8 cellular contexts compared by ENCODE assay signal in genomic region chr1:15847100-15847892, GRCh38. TPM values are rescaled to one million over a fixed set of nuclear protein-coding genes. Genes with fewer than 3 reads are reported as not detected.
DNase-seq lines count a peak whose midpoint lies in the region; ATAC-seq and TF ChIP-seq lines count a peak whose summit lies in the region.

Gene SPEN (plus strand): TSS chr1:15847707. CDS start chr1:15848068, 361 bp downstream.

- WGBS in psoas muscle, 3 donors, result 0 to 1% (median 0%) methylated on average over 44 to 86 of the region's 86 CpGs
- WGBS in urinary bladder, result under 1% methylated on average over 86 of the region's 86 CpGs

- ATAC-seq in GM18502 (IDR thresholded peaks at IDR 0.05; ENCODE audit: poor library complexity, unreplicated experiment), result peak; percentile 64
- peak; percentile 55 for ATAC-seq in HG02943 (IDR thresholded peaks at IDR 0.05; ENCODE audit: low read depth, unreplicated experiment)
- ATAC-seq in left ventricle myocardium superior, result peak; percentile 92
- peak; percentile 87 to 93 (median 88) for ATAC-seq in psoas muscle

- H3K4me1 ChIP-seq in psoas muscle, result peaks cover 36% of the 10 kb centered on the region
- H3K4me1 ChIP-seq in urinary bladder (ENCODE audit: insufficient read depth), result no peaks in the 10 kb centered on the region

- TF ChIP-seq CTCF in psoas muscle (IDR thresholded peaks at IDR 0.05), result no peak

- peak; percentile 64 for DNase-seq in NCI-H187 treated with DMSO at 0.1 percent for 48 hours (lab: John Stamatoyannopoulos, UW)
- peak; percentile 96 to 99 (median 98) for DNase-seq in T-helper 2 cell
- DNase-seq in left ventricle myocardium superior, result peak; percentile 100
- peak; percentile 99 to 100 for DNase-seq in psoas muscle

- intact Hi-C loops in left ventricle myocardium superior (cut with micrococcal nuclease), result no loop called here
- intact Hi-C loops in psoas muscle (cut with DNase I), result loop anchor here in 1 of 2 donors (1.0 to 5.0 kb wide), 2 partner anchors 12 to 55 kb away; no protein-coding TSS in a partner anchor

- H3K4me3 ChIP-seq in psoas muscle, result peak within 1 kb of the TSS; percentile 95
- H3K4me3 ChIP-seq in urinary bladder (ENCODE audit: low read depth, low read length), result peak within 1 kb of the TSS; percentile 89

- H3K27me3 ChIP-seq in psoas muscle (ENCODE audit: insufficient read depth in 3 of 3, low read length in 2 of 3), result no peaks in the 10 kb centered on the region

- peak within 1 kb of the TSS; percentile 95 for H3K27ac ChIP-seq in angular gyrus (ENCODE audit: low read depth, low read length)
- H3K27ac ChIP-seq in psoas muscle, result peak within 1 kb of the TSS; percentile 99
- peak within 1 kb of the TSS; percentile 93 for H3K27ac ChIP-seq in urinary bladder (ENCODE audit: low read depth)

- H3K9me3 ChIP-seq in psoas muscle, result no peaks in the 10 kb centered on the region

- no peaks in the 10 kb centered on the region for H3K36me3 ChIP-seq in psoas muscle (ENCODE audit: insufficient read depth in 1 of 2, low read depth in 1 of 2)
- H3K36me3 ChIP-seq in urinary bladder (ENCODE audit: insufficient read depth), result no peaks in the 10 kb centered on the region

RNA-seq across cellular contexts. Expression of gene SPEN, which starts in this region (rescaled TPM):
- total RNA-seq in left ventricle myocardium superior (20.5 TPM), psoas muscle (10 to 100 TPM; 38.3 to 46.5 (median 44.7) TPM), urinary bladder (47.6 TPM)
- polyA plus RNA-seq in psoas muscle (10 to 100 TPM; 10.2 to 35.2 (median 13.0) TPM), urinary bladder (31.8 TPM)

Comparison
In these comparisons a context has a peak if more than half of its experiments do, and no peak if none do; other contexts are left out.
1. Peak in every context shown above with its lines: DNase-seq, ATAC-seq, H3K4me3 ChIP-seq and H3K27ac ChIP-seq.